ENCODE assay signal across 37 cellular contexts in the genomic region with DNA sequence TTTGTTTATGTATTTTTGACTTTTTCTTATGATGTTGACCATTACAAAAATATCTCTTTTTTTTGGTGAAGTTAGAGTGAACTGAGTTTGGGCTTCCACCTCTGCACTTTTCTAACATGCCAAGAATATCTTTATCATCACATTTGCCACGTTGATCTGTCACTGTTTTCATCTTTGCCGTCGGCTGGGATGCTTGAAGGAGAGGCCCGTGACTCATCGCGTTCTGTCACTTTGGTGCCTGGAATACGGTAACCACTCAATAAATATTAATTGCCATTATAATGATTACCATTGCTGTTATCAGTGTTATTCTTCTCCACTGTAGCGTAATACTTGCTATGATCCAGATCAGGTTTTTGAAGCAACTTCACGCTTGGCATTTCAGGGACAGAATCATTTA.
"Had no signal": no experiment of that assay in that cellular context is flagged by ENCODE, and none has a peak within 500 bp of the region (broad histone marks: within the 10 kb centered on the region; RNA-seq: fewer than 3 reads in every experiment).

No MANE protein-coding gene starts in this region.

- H3K9me3 ChIP-seq: adrenal gland, ascending aorta, body of pancreas, breast epithelium had no signal

- H3K27ac ChIP-seq: adrenal gland, ascending aorta, body of pancreas, brain microvascular endothelial cell, breast epithelium, cardiac muscle cell had no signal

- H3K4me3 ChIP-seq: adrenal gland, ascending aorta, body of pancreas, breast epithelium, cardiac muscle cell had no signal

- H3K36me3 ChIP-seq: adrenal gland, ascending aorta, brain microvascular endothelial cell, breast epithelium, cardiac muscle cell had no signal

- H3K4me1 Mint-ChIP-seq: activated naive CD4-positive, alpha-beta T cell treated with anti-CD3 and anti-CD28 coated beads, Interleukin-2, amount 10 ng/mL, durations not matched to agents 7 days and 5 days; activated naive CD4-positive, alpha-beta T cell treated with anti-CD3 and anti-CD28 coated beads, Interleukin-2, amount 50 U/mL, for 24 hours; activated naive CD8-positive, alpha-beta T cell treated with anti-CD3 and anti-CD28 coated beads for 36 hours; activated naive CD8-positive, alpha-beta T cell treated with anti-CD3 and anti-CD28 coated beads, Interleukin-2, amount 10 ng/mL, durations not matched to agents 7 days and 5 days; activated naive CD8-positive, alpha-beta T cell treated with anti-CD3 and anti-CD28 coated beads, Interleukin-2, amount 50 U/mL, for 24 hours; activated T-helper 17 cell treated with anti-CD3 and anti-CD28 coated beads, Interleukin-2, amount 50 U/mL, for 72 hours; brain; central memory CD8-positive, alpha-beta T cell had no signal

- ATAC-seq: activated naive CD4-positive, alpha-beta T cell treated with anti-CD3 and anti-CD28 coated beads, Interleukin-2, amount 50 U/mL, for 72 hours; activated naive CD8-positive, alpha-beta T cell treated with anti-CD3 and anti-CD28 coated beads, Interleukin-2, amount 50 U/mL, for 24 hours; activated T-cell treated with anti-CD3 and anti-CD28 coated beads, Interleukin-2, amount 50 U/mL, for 4 hours; activated T-cell treated with anti-CD3 and anti-CD28 coated beads, Interleukin-2, amount 50 U/mL, for 72 hours; activated T-helper 17 cell treated with anti-CD3 and anti-CD28 coated beads, Interleukin-2, amount 50 U/mL, for 72 hours; body of pancreas had no signal

- H3K27me3 ChIP-seq: adrenal gland, ascending aorta, brain microvascular endothelial cell, cardiac muscle cell had no signal

- H3K27me3 Mint-ChIP-seq: activated naive CD4-positive, alpha-beta T cell treated with anti-CD3 and anti-CD28 coated beads, Interleukin-2, amount 10 ng/mL, durations not matched to agents 7 days and 5 days; activated naive CD8-positive, alpha-beta T cell treated with anti-CD3 and anti-CD28 coated beads for 36 hours; activated naive CD8-positive, alpha-beta T cell treated with anti-CD3 and anti-CD28 coated beads, Interleukin-2, amount 10 ng/mL, durations not matched to agents 7 days and 5 days; central memory CD8-positive, alpha-beta T cell had no signal

- DNase-seq: activated effector memory CD4-positive, alpha-beta T cell treated with anti-CD3 and anti-CD28 coated beads, Interleukin-2, amount 50 U/mL, for 16 hours; activated effector memory CD4-positive, alpha-beta T cell treated with Interleukin-2 at 50 U/mL for 16 hours; activated gamma-delta T cell; activated gamma-delta T cell treated with Interleukin-2 at 50 U/mL for 16 hours; activated naive CD4-positive, alpha-beta T cell; activated naive CD4-positive, alpha-beta T cell treated with anti-CD3 and anti-CD28 coated beads for 36 hours; activated naive CD4-positive, alpha-beta T cell treated with anti-CD3 and anti-CD28 coated beads, Interleukin-2, amount 10 ng/mL, durations not matched to agents 7 days and 5 days; activated naive CD4-positive, alpha-beta T cell treated with anti-CD3 and anti-CD28 coated beads, Interleukin-2, amount 50 U/mL, for 16 hours; activated naive CD4-positive, alpha-beta T cell treated with Interleukin-2 at 50 U/mL for 16 hours; activated naive CD8-positive, alpha-beta T cell treated with anti-CD3 and anti-CD28 coated beads for 36 hours; activated naive CD8-positive, alpha-beta T cell treated with anti-CD3 and anti-CD28 coated beads, Interleukin-2, amount 10 ng/mL, durations not matched to agents 7 days and 5 days; activated naive CD8-positive, alpha-beta T cell treated with anti-CD3 and anti-CD28 coated beads, Interleukin-2, amount 50 U/mL, for 24 hours; activated T-cell treated with anti-CD3 and anti-CD28 coated beads, Interleukin-2, amount 50 U/mL, for 1 hour; activated T-cell treated with anti-CD3 and anti-CD28 coated beads, Interleukin-2, amount 50 U/mL, for 24 hours; activated T-cell treated with anti-CD3 and anti-CD28 coated beads, Interleukin-2, amount 50 U/mL, for 4 hours; activated T-cell treated with anti-CD3 and anti-CD28 coated beads, Interleukin-2, amount 50 U/mL, for 48 hours; activated T-cell treated with anti-CD3 and anti-CD28 coated beads, Interleukin-2, amount 50 U/mL, for 72 hours; adrenal gland; amniotic stem cell; amygdala; anterior cingulate cortex; aorta; body of pancreas; brain microvascular endothelial cell; central memory CD4-positive, alpha-beta T cell; cerebellar nuclear complex had no signal

- H3K27ac Mint-ChIP-seq: activated naive CD4-positive, alpha-beta T cell treated with anti-CD3 and anti-CD28 coated beads for 36 hours; activated naive CD4-positive, alpha-beta T cell treated with anti-CD3 and anti-CD28 coated beads, Interleukin-2, amount 10 ng/mL, durations not matched to agents 7 days and 5 days; activated naive CD4-positive, alpha-beta T cell treated with anti-CD3 and anti-CD28 coated beads, Interleukin-2, amount 50 U/mL, for 24 hours; activated naive CD4-positive, alpha-beta T cell treated with anti-CD3 and anti-CD28 coated beads, Interleukin-2, amount 50 U/mL, for 72 hours; activated naive CD8-positive, alpha-beta T cell; activated naive CD8-positive, alpha-beta T cell treated with anti-CD3 and anti-CD28 coated beads for 36 hours; activated naive CD8-positive, alpha-beta T cell treated with anti-CD3 and anti-CD28 coated beads, Interleukin-2, amount 10 ng/mL, durations not matched to agents 7 days and 5 days; activated naive CD8-positive, alpha-beta T cell treated with anti-CD3 and anti-CD28 coated beads, Interleukin-2, amount 50 U/mL, for 24 hours; activated T-cell treated with anti-CD3 and anti-CD28 coated beads, Interleukin-2, amount 50 U/mL, for 24 hours; activated T-cell treated with anti-CD3 and anti-CD28 coated beads, Interleukin-2, amount 50 U/mL, for 72 hours; activated T-helper 1 cell treated with anti-CD3 and anti-CD28 coated beads, Interleukin-12 subunit alpha, Interleukin-12 subunit beta, Interleukin-2, Interleukin-4 antibody, amounts not matched to agents 30 ng/mL and 10 ng/mL and 1 ng/mL, durations not matched to agents 14 hours and 24 hours and 36 hours; activated T-helper 17 cell treated with anti-CD3 and anti-CD28 coated beads, Interleukin-2, amount 50 U/mL, for 72 hours; activated T-helper 2 cell treated with anti-CD3 and anti-CD28 coated beads, Interferon-gamma antibody, Interleukin-2, Interleukin-4, amounts not matched to agents 10 μg/mL and 5 μg/mL and 100 μg/mL, durations not matched to agents 14 hours and 24 hours and 36 hours; brain had no signal

- H3K9me3 Mint-ChIP-seq: activated naive CD4-positive, alpha-beta T cell treated with anti-CD3 and anti-CD28 coated beads for 36 hours; activated naive CD4-positive, alpha-beta T cell treated with anti-CD3 and anti-CD28 coated beads, Interleukin-2, amount 50 U/mL, for 24 hours; activated naive CD4-positive, alpha-beta T cell treated with anti-CD3 and anti-CD28 coated beads, Interleukin-2, amount 50 U/mL, for 72 hours; activated naive CD8-positive, alpha-beta T cell treated with anti-CD3 and anti-CD28 coated beads for 36 hours; activated naive CD8-positive, alpha-beta T cell treated with anti-CD3 and anti-CD28 coated beads, Interleukin-2, amount 10 ng/mL, durations not matched to agents 7 days and 5 days; activated naive CD8-positive, alpha-beta T cell treated with anti-CD3 and anti-CD28 coated beads, Interleukin-2, amount 50 U/mL, for 24 hours; activated T-cell treated with anti-CD3 and anti-CD28 coated beads, Interleukin-2, amount 50 U/mL, for 24 hours; activated T-cell treated with anti-CD3 and anti-CD28 coated beads, Interleukin-2, amount 50 U/mL, for 72 hours; activated T-helper 1 cell treated with anti-CD3 and anti-CD28 coated beads, Interleukin-12 subunit alpha, Interleukin-12 subunit beta, Interleukin-2, Interleukin-4 antibody, amounts not matched to agents 30 ng/mL and 10 ng/mL and 1 ng/mL, durations not matched to agents 14 hours and 24 hours and 36 hours; activated T-helper 17 cell treated with anti-CD3 and anti-CD28 coated beads, Interleukin-2, amount 50 U/mL, for 72 hours; activated T-helper 2 cell treated with anti-CD3 and anti-CD28 coated beads, Interferon-gamma antibody, Interleukin-2, Interleukin-4, amounts not matched to agents 10 μg/mL and 5 μg/mL and 100 μg/mL, durations not matched to agents 14 hours and 24 hours and 36 hours had no signal

- H3K4me1 ChIP-seq: adrenal gland, ascending aorta, body of pancreas, breast epithelium had no signal

- H3K36me3 Mint-ChIP-seq: activated naive CD4-positive, alpha-beta T cell treated with anti-CD3 and anti-CD28 coated beads, Interleukin-2, amount 10 ng/mL, durations not matched to agents 7 days and 5 days; activated naive CD4-positive, alpha-beta T cell treated with anti-CD3 and anti-CD28 coated beads, Interleukin-2, amount 50 U/mL, for 24 hours; activated naive CD4-positive, alpha-beta T cell treated with anti-CD3 and anti-CD28 coated beads, Interleukin-2, amount 50 U/mL, for 72 hours; activated naive CD8-positive, alpha-beta T cell; activated naive CD8-positive, alpha-beta T cell treated with anti-CD3 and anti-CD28 coated beads for 36 hours; activated naive CD8-positive, alpha-beta T cell treated with anti-CD3 and anti-CD28 coated beads, Interleukin-2, amount 10 ng/mL, durations not matched to agents 7 days and 5 days; brain had no signal

- H3K4me3 Mint-ChIP-seq: activated naive CD4-positive, alpha-beta T cell treated with anti-CD3 and anti-CD28 coated beads for 36 hours; activated naive CD4-positive, alpha-beta T cell treated with anti-CD3 and anti-CD28 coated beads, Interleukin-2, amount 10 ng/mL, durations not matched to agents 7 days and 5 days; activated naive CD4-positive, alpha-beta T cell treated with anti-CD3 and anti-CD28 coated beads, Interleukin-2, amount 50 U/mL, for 24 hours; activated naive CD8-positive, alpha-beta T cell; activated naive CD8-positive, alpha-beta T cell treated with anti-CD3 and anti-CD28 coated beads for 36 hours; activated naive CD8-positive, alpha-beta T cell treated with anti-CD3 and anti-CD28 coated beads, Interleukin-2, amount 10 ng/mL, durations not matched to agents 7 days and 5 days; activated naive CD8-positive, alpha-beta T cell treated with anti-CD3 and anti-CD28 coated beads, Interleukin-2, amount 50 U/mL, for 24 hours; activated T-cell treated with anti-CD3 and anti-CD28 coated beads, Interleukin-2, amount 50 U/mL, for 24 hours; activated T-cell treated with anti-CD3 and anti-CD28 coated beads, Interleukin-2, amount 50 U/mL, for 4 hours; activated T-cell treated with anti-CD3 and anti-CD28 coated beads, Interleukin-2, amount 50 U/mL, for 72 hours; activated T-helper 1 cell treated with anti-CD3 and anti-CD28 coated beads, Interleukin-12 subunit alpha, Interleukin-12 subunit beta, Interleukin-2, Interleukin-4 antibody, amounts not matched to agents 30 ng/mL and 10 ng/mL and 1 ng/mL, durations not matched to agents 14 hours and 24 hours and 36 hours; activated T-helper 17 cell treated with anti-CD3 and anti-CD28 coated beads, Interleukin-2, amount 50 U/mL, for 72 hours; brain; central memory CD8-positive, alpha-beta T cell had no signal
